ENCODE assay signal across 22 cellular contexts in genomic region chr3:18012464-18012863, GRCh38.
"Had no signal": no experiment of that assay in that cellular context is flagged by ENCODE, and none has a peak within 500 bp of the region (broad histone marks: within the 10 kb centered on the region; RNA-seq: fewer than 3 reads in every experiment).

No MANE protein-coding gene starts in this region.

- H3K9me3 ChIP-seq: MG63 had no signal

- DNase-seq: MG63; NCI-H1092; NCI-H1105 treated with DMSO at 0.1 percent for 48 hours; NCI-H1417 treated with DMSO at 0.1 percent for 48 hours; NCI-H146; NCI-H1694 treated with DMSO at 0.1 percent for 48 hours; NCI-H1930; NCI-H2081; NCI-H2171; NCI-H226; NCI-H446; NCI-H510A; NCI-H526; NCI-H748 treated with DMSO at 0.1 percent for 48 hours; NK-92 treated with Interleukin-12 subunit alpha and Interleukin-12 subunit beta, amount 100 ng/mL, for 24 hours; OCI-M1; SHP77; T-helper 1 cell had no signal

- H3K4me1 Mint-ChIP-seq: IgD-negative memory B cell had no signal

- H3K27ac Mint-ChIP-seq: IgD-negative memory B cell had no signal

- H3K4me3 Mint-ChIP-seq: IgD-negative memory B cell had no signal

- H3K36me3 Mint-ChIP-seq: IgD-negative memory B cell had no signal

- H3K36me3 ChIP-seq: MG63 had no signal

- H3K27ac ChIP-seq: HL-60, KMS-11, RWPE1 had no signal
